ENCODE assay signal across 19 cellular contexts in genomic region chr15:63764912-63765311, GRCh38.
DNase-seq lines count a peak whose midpoint lies in the region; ATAC-seq and TF ChIP-seq lines count a peak whose summit lies in the region.
"Had no signal": no experiment of that assay in that cellular context is flagged by ENCODE, and none has a peak within 500 bp of the region (broad histone marks: within the 10 kb centered on the region; RNA-seq: fewer than 3 reads in every experiment).

No MANE protein-coding gene starts in this region.

- no peak overlapping the region for H3K27ac ChIP-seq in CD8-positive, alpha-beta T cell (ENCODE audit: low read depth, low read length)
- peak overlapping the region; percentile 96 for H3K27ac ChIP-seq in HUES64 (ENCODE audit: low read depth, low read length)
- no peak overlapping the region for H3K27ac ChIP-seq in mesendoderm (ENCODE audit: low read depth, low read length)
- H3K27ac ChIP-seq: left lung, parathyroid adenoma, SJSA1 had no signal

- peaks cover 28% of the 10 kb centered on the region for H3K4me1 ChIP-seq in CD8-positive, alpha-beta T cell (ENCODE audit: insufficient read depth, low read length)
- H3K4me1 ChIP-seq in HUES64 (ENCODE audit: insufficient read depth, low read length) = peaks cover 68% of the 10 kb centered on the region
- peaks cover 12% of the 10 kb centered on the region for H3K4me1 ChIP-seq in mesendoderm (ENCODE audit: control insufficient read depth, low read depth, low read length)
- H3K4me1 ChIP-seq: Caco-2, parathyroid adenoma, SJSA1 had no signal

- H3K27ac Mint-ChIP-seq in CD8-positive, alpha-beta T cell = peak overlapping the region; percentile 4
- H3K27ac Mint-ChIP-seq in effector memory CD8-positive, alpha-beta T cell = peak overlapping the region; percentile 39 to 62
- H3K27ac Mint-ChIP-seq in natural killer cell treated with Interleukin-12 subunit alpha and Interleukin-12 subunit beta and Interleukin-15 and Interleukin-18, amount 100 ng/mL, for 72 hours = peak overlapping the region; percentile 10 to 52
- no peak overlapping the region for H3K27ac Mint-ChIP-seq in MCF 10A (ENCODE audit: low read depth, unreplicated experiment)
- no peak overlapping the region for H3K27ac Mint-ChIP-seq in osteocyte (ENCODE audit: unreplicated experiment)
- H3K27ac Mint-ChIP-seq: T-helper 2 cell treated with Interferon-gamma antibody and Interleukin-4, amounts not matched to agents 5 μg/mL and 100 μg/mL, for 36 hours had no signal

- 50% methylated on average over 3 of the region's 4 CpGs for WGBS in HUES64
- no CpG with 5 or more reads among the region's 4 CpGs for WGBS in mesendoderm (ENCODE audit: extremely low coverage, insufficient coverage, low lambda C conversion rate)

- H3K4me3 ChIP-seq in CD8-positive, alpha-beta T cell (ENCODE audit: low read depth, low read length) = no peak overlapping the region
- H3K4me3 ChIP-seq in HUES64 (ENCODE audit: low read length) (peak overlapping the region; percentile 25), mesendoderm (ENCODE audit: low read length) (no peak overlapping the region)
- H3K4me3 ChIP-seq: left lung, mucosa of descending colon, SJSA1 had no signal

- peak overlapping the region; percentile 68 for H3K9ac ChIP-seq in HUES64 (ENCODE audit: low read depth, low read length)
- no peak overlapping the region for H3K9ac ChIP-seq in mesendoderm (ENCODE audit: low read length)
- H3K9ac ChIP-seq: parathyroid adenoma had no signal

- no peak for ATAC-seq in CD8-positive, alpha-beta T cell
- no peak for ATAC-seq in effector memory CD8-positive, alpha-beta T cell (replicated peaks)
- ATAC-seq in natural killer cell treated with Interleukin-12 subunit alpha and Interleukin-12 subunit beta and Interleukin-15 and Interleukin-18, amount 100 ng/mL, for 72 hours = no peak
- ATAC-seq: HepG2, mucosa of descending colon had no signal

- H3K4me2 ChIP-seq in mesendoderm (ENCODE audit: low read length) = no peak overlapping the region

- no peaks in the 10 kb centered on the region for H3K27me3 ChIP-seq in CD8-positive, alpha-beta T cell (ENCODE audit: insufficient read depth, low read length)
- no peaks in the 10 kb centered on the region for H3K27me3 ChIP-seq in HUES64 (ENCODE audit: insufficient read depth, low read length)
- no peaks in the 10 kb centered on the region for H3K27me3 ChIP-seq in mesendoderm (ENCODE audit: insufficient read depth, low read length, poor library complexity)
- H3K27me3 ChIP-seq: left lung, SJSA1 had no signal

- no TSS peak for BruUV-seq in MCF 10A (replicated peaks; lab: Mats Ljungman, UMichigan)

- no peak overlapping the region for H3K4ac ChIP-seq in mesendoderm (ENCODE audit: low read depth, low read length)

- no peak overlapping the region for H3K56ac ChIP-seq in mesendoderm (ENCODE audit: low read length)

- H4K5ac ChIP-seq in mesendoderm (ENCODE audit: low read length) = no peak overlapping the region

- H3K36me3 Mint-ChIP-seq in CD8-positive, alpha-beta T cell = peaks cover 30% of the 10 kb centered on the region
- peaks cover 39% of the 10 kb centered on the region for H3K36me3 Mint-ChIP-seq in effector memory CD8-positive, alpha-beta T cell (ENCODE audit: insufficient read depth)
- no peaks in the 10 kb centered on the region for H3K36me3 Mint-ChIP-seq in natural killer cell treated with Interleukin-12 subunit alpha and Interleukin-12 subunit beta and Interleukin-15 and Interleukin-18, amount 100 ng/mL, for 72 hours
- H3K36me3 Mint-ChIP-seq in MCF 10A (ENCODE audit: insufficient read depth, unreplicated experiment) (no peaks in the 10 kb centered on the region), osteocyte (ENCODE audit: unreplicated experiment) (peaks cover 24% of the 10 kb centered on the region)

- intact Hi-C loops in CD8-positive, alpha-beta T cell (cut with DNase I, micrococcal nuclease) = loop anchor here in 1 of 2 experiments (2.0 to 5.0 kb wide), 2 partner anchors 14 to 42 kb away; no protein-coding TSS in a partner anchor
- intact Hi-C loops in MCF 10A (cut with micrococcal nuclease) = no loop called here

- no peak overlapping the region for H2BK5ac ChIP-seq in mesendoderm (ENCODE audit: low read length)

- no peaks in the 10 kb centered on the region for H3K9me3 ChIP-seq in CD8-positive, alpha-beta T cell (ENCODE audit: low read length)
- no peaks in the 10 kb centered on the region for H3K9me3 ChIP-seq in HUES64 (ENCODE audit: insufficient read depth, low read depth, low read length)
- H3K9me3 ChIP-seq: Caco-2, left lung, mucosa of descending colon, SJSA1 had no signal

- H2BK15ac ChIP-seq in mesendoderm (replicated peaks; ENCODE audit: low read depth) = no peak overlapping the region

- no peak for DNase-seq in CD8-positive, alpha-beta T cell
- no peak for DNase-seq in effector memory CD8-positive, alpha-beta T cell
- DNase-seq in natural killer cell treated with Interleukin-12 subunit alpha and Interleukin-12 subunit beta and Interleukin-15 and Interleukin-18, amount 100 ng/mL, for 72 hours (ENCODE audit: low spot score) = no peak
- DNase-seq in mesendoderm (no peak), MCF 10A (ENCODE audit: unreplicated experiment) (no peak), osteocyte (ENCODE audit: extremely low spot score, unreplicated experiment) (no peak)
- DNase-seq: activated CD4-positive, CD25-positive, alpha-beta regulatory T cell; activated gamma-delta T cell treated with Interleukin-2 at 50 U/mL for 16 hours; Caco-2; left lung; mucosa of descending colon; NCI-H1694; NCI-H774; stimulated activated CD4-positive, alpha-beta T cell treated with anti-CD3 and anti-CD28 coated beads, Interleukin-2, amount 100 ng/mL, for 24 hours had no signal

- H3K4me1 Mint-ChIP-seq in CD8-positive, alpha-beta T cell (ENCODE audit: low read depth) = peaks cover 63% of the 10 kb centered on the region
- H3K4me1 Mint-ChIP-seq in effector memory CD8-positive, alpha-beta T cell (ENCODE audit: low read depth in 2 of 2) = peaks cover 27 to 51% of the 10 kb centered on the region in 2 donors
- H3K4me1 Mint-ChIP-seq in natural killer cell treated with Interleukin-12 subunit alpha and Interleukin-12 subunit beta and Interleukin-15 and Interleukin-18, amount 100 ng/mL, for 72 hours (ENCODE audit: low read depth in 2 of 2) = peaks cover 43 to 56% of the 10 kb centered on the region in 2 donors
- H3K4me1 Mint-ChIP-seq in MCF 10A (ENCODE audit: insufficient read depth, unreplicated experiment) (peaks cover 6% of the 10 kb centered on the region), osteocyte (ENCODE audit: unreplicated experiment) (peaks cover 8% of the 10 kb centered on the region)

- H3K79me1 ChIP-seq in mesendoderm (ENCODE audit: low read length) = no peaks in the 10 kb centered on the region

- H2BK120ac ChIP-seq in mesendoderm (ENCODE audit: low read depth, low read length) = no peak overlapping the region

- no peak overlapping the region for H2AK5ac ChIP-seq in mesendoderm (ENCODE audit: low read length)

- no peak for TF ChIP-seq CTCF in CD8-positive, alpha-beta T cell (IDR thresholded peaks at IDR 0.05)
- no peak for TF ChIP-seq CTCF in MCF 10A (IDR thresholded peaks at IDR 0.05; ENCODE audit: unreplicated experiment)
- TF ChIP-seq CTCF in osteocyte (IDR thresholded peaks at IDR 0.05) = no peak

- H4K8ac ChIP-seq in mesendoderm (ENCODE audit: low read depth, low read length) = no peak overlapping the region

- no peak overlapping the region for H3K23ac ChIP-seq in mesendoderm (ENCODE audit: low read length)

- POLR2A ChIA-PET in CD8-positive, alpha-beta T cell (lab: Charles Lee) = interaction anchor here (1.4 kb wide), 1 partner anchor 9 kb away, joined by 5 read pairs; no protein-coding TSS in a partner anchor
- POLR2A ChIA-PET in MCF 10A (lab: Yijun Ruan, JAX) = interaction anchor here (0.6 to 1.0 kb wide), 2 partner anchors 22 to 302 kb away, joined by 3 read pairs; no protein-coding TSS in a partner anchor

- no peaks in the 10 kb centered on the region for H3K27me3 Mint-ChIP-seq in CD8-positive, alpha-beta T cell (ENCODE audit: low read depth)
- no peaks in the 10 kb centered on the region for H3K27me3 Mint-ChIP-seq in effector memory CD8-positive, alpha-beta T cell
- no peaks in the 10 kb centered on the region for H3K27me3 Mint-ChIP-seq in natural killer cell treated with Interleukin-12 subunit alpha and Interleukin-12 subunit beta and Interleukin-15 and Interleukin-18, amount 100 ng/mL, for 72 hours
- H3K27me3 Mint-ChIP-seq in MCF 10A (ENCODE audit: insufficient read depth, unreplicated experiment) (no peaks in the 10 kb centered on the region), osteocyte (ENCODE audit: unreplicated experiment) (no peaks in the 10 kb centered on the region)

- H3K4me3 Mint-ChIP-seq in CD8-positive, alpha-beta T cell = no peak overlapping the region
- no peak overlapping the region for H3K4me3 Mint-ChIP-seq in effector memory CD8-positive, alpha-beta T cell
- no peak overlapping the region for H3K4me3 Mint-ChIP-seq in natural killer cell treated with Interleukin-12 subunit alpha and Interleukin-12 subunit beta and Interleukin-15 and Interleukin-18, amount 100 ng/mL, for 72 hours
- H3K4me3 Mint-ChIP-seq in MCF 10A (ENCODE audit: unreplicated experiment) (no peak overlapping the region), osteocyte (ENCODE audit: unreplicated experiment) (no peak overlapping the region)
- H3K4me3 Mint-ChIP-seq: T-helper 2 cell treated with Interferon-gamma antibody and Interleukin-4, amounts not matched to agents 5 μg/mL and 100 μg/mL, for 36 hours had no signal

- no peaks in the 10 kb centered on the region for H3K79me2 ChIP-seq in mesendoderm (ENCODE audit: control insufficient read depth, insufficient read depth, low read length)

- CTCF ChIA-PET in CD8-positive, alpha-beta T cell (lab: Charles Lee) = interaction anchor here (5.7 kb wide), 1 partner anchor 12 kb away, joined by 28 read pairs; no protein-coding TSS in a partner anchor
- CTCF ChIA-PET in MCF 10A (lab: Yijun Ruan, JAX) = interaction anchor here (0.6 kb wide), 3 partner anchors 10 to 21 kb away, joined by 3 read pairs; no protein-coding TSS in a partner anchor

- no peak overlapping the region for H3K18ac ChIP-seq in mesendoderm (ENCODE audit: low read length)

- no peaks in the 10 kb centered on the region for H3K36me3 ChIP-seq in CD8-positive, alpha-beta T cell (ENCODE audit: insufficient read depth, low read length)
- H3K36me3 ChIP-seq in HUES64 (ENCODE audit: insufficient read depth, low read length) (no peaks in the 10 kb centered on the region), mesendoderm (ENCODE audit: control insufficient read depth, insufficient read depth, low read length) (no peaks in the 10 kb centered on the region)
- H3K36me3 ChIP-seq: left lung, SJSA1 had no signal

- no peaks in the 10 kb centered on the region for H3K9me3 Mint-ChIP-seq in CD8-positive, alpha-beta T cell
- H3K9me3 Mint-ChIP-seq in effector memory CD8-positive, alpha-beta T cell = no peaks in the 10 kb centered on the region
- H3K9me3 Mint-ChIP-seq in natural killer cell treated with Interleukin-12 subunit alpha and Interleukin-12 subunit beta and Interleukin-15 and Interleukin-18, amount 100 ng/mL, for 72 hours = no peaks in the 10 kb centered on the region
- H3K9me3 Mint-ChIP-seq in MCF 10A (ENCODE audit: unreplicated experiment) (no peaks in the 10 kb centered on the region), osteocyte (ENCODE audit: unreplicated experiment) (peaks cover 5% of the 10 kb centered on the region)
- H3K9me3 Mint-ChIP-seq: T-helper 2 cell treated with Interferon-gamma antibody and Interleukin-4, amounts not matched to agents 5 μg/mL and 100 μg/mL, for 36 hours had no signal

Comparison
In these comparisons a context has a peak if more than half of its experiments do, and no peak if none do; other contexts are left out.
1. H3K27ac Mint-ChIP-seq: peak in CD8-positive, alpha-beta T cell (single experiment), effector memory CD8-positive, alpha-beta T cell (2 of 2) and natural killer cell treated with Interleukin-12 subunit alpha and Interleukin-12 subunit beta and Interleukin-15 and Interleukin-18, amount 100 ng/mL, for 72 hours (2 of 2); none in MCF 10A (single experiment) and osteocyte (single experiment).